In the genomic region with DNA sequence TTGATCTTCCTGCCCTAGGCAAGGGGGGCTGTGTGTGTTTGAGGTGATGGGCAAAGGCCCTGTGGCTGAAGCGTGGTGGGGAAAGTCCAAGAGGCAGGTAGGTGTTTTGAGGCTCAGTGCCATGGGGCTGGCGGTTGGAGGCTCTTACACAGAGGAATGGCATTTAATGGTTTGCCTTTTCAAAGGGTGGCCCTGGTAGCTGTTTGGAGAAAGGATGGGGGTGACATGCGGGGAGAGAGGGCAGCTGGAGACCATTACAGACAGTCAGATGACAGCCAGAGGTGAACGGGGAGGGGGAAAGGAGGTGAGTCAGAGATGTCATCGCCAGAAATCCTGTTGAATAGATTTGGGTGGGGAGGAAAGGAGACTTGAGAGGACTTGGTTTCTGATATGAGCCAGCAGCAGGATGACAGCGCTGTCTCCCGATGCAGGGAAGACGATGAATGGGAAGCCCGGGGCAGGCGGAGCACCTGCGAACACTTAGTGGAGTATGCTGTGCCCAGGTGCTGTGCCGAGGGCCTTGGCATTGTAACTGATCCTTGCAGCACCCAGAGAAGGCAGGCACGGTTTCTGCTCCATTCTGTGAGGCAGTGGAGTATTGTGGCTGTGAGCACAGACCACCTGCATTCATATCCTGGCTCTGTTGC, we compare ENCODE assay signal across 19 cellular contexts. TPM values are rescaled to one million over a fixed set of nuclear protein-coding genes. Genes with fewer than 3 reads are reported as not detected.
DNase-seq lines count a peak whose midpoint lies in the region; ATAC-seq and TF ChIP-seq lines count a peak whose summit lies in the region.
"Had no signal": no experiment of that assay in that cellular context is flagged by ENCODE, and none has a peak within 500 bp of the region (broad histone marks: within the 10 kb centered on the region; RNA-seq: fewer than 3 reads in every experiment).

No MANE protein-coding gene starts in this region.

- no peaks in the 10 kb centered on the region for H3K36me3 ChIP-seq in HEK293 (ENCODE audit: control insufficient read depth in 2 of 2, insufficient read depth in 1 of 2, low read length in 2 of 2)
- peaks cover 0 to 8% (median 0%) of the 10 kb centered on the region in 3 experiments for H3K36me3 ChIP-seq in naive thymus-derived CD4-positive, alpha-beta T cell (ENCODE audit: control insufficient read depth in 2 of 3, insufficient read depth in 3 of 3, low read length in 3 of 3)
- H3K36me3 ChIP-seq: SJSA1, spleen had no signal

- H3K4me1 ChIP-seq in HEK293 (ENCODE audit: control insufficient read depth, insufficient read depth, low read length), result peaks cover 8% of the 10 kb centered on the region
- H3K4me1 ChIP-seq in naive thymus-derived CD4-positive, alpha-beta T cell (ENCODE audit: control insufficient read depth in 2 of 2, insufficient read depth in 2 of 2, low read length in 2 of 2), result peaks cover 34 to 96% of the 10 kb centered on the region in 2 donors
- H3K4me1 ChIP-seq: SJSA1 had no signal

- H3K4me3 Mint-ChIP-seq in activated T-cell treated with anti-CD3 and anti-CD28 coated beads, Interleukin-2, amount 50 U/mL, for 72 hours, result peak overlapping the region; percentile 1 to 3
- H3K4me3 Mint-ChIP-seq in T-helper 17 cell, result no peak overlapping the region
- H3K4me3 Mint-ChIP-seq in naive thymus-derived CD4-positive, alpha-beta T cell, result peak overlapping the region in 8 of 10 donors; percentile 10 to 89 (median 60)
- H3K4me3 Mint-ChIP-seq in activated CD4-positive, alpha-beta T cell treated with anti-CD3 and anti-CD28 coated beads, Interleukin-2, amount 10 ng/mL, durations not matched to agents 24 days and 14 days, result no peak overlapping the region
- H3K4me3 Mint-ChIP-seq: CD14-positive monocyte had no signal

- H3K4me1 Mint-ChIP-seq in activated T-cell treated with anti-CD3 and anti-CD28 coated beads, Interleukin-2, amount 50 U/mL, for 72 hours (ENCODE audit: low read depth), result peaks cover 83% of the 10 kb centered on the region
- peaks cover 70% of the 10 kb centered on the region for H3K4me1 Mint-ChIP-seq in T-helper 17 cell
- peaks cover 67 to 98% (median 96%) of the 10 kb centered on the region in 7 donors for H3K4me1 Mint-ChIP-seq in naive thymus-derived CD4-positive, alpha-beta T cell
- peaks cover 59% of the 10 kb centered on the region for H3K4me1 Mint-ChIP-seq in activated CD4-positive, alpha-beta T cell treated with anti-CD3 and anti-CD28 coated beads, Interleukin-2, amount 10 ng/mL, durations not matched to agents 24 days and 14 days

- H3K27me3 ChIP-seq in naive thymus-derived CD4-positive, alpha-beta T cell (ENCODE audit: control insufficient read depth in 2 of 2, insufficient read depth in 2 of 2, low read length in 2 of 2), result no peaks in the 10 kb centered on the region
- H3K27me3 ChIP-seq: SJSA1, spleen had no signal

- CTCF ChIA-PET in HEK293 (lab: Yijun Ruan, JAX), result no interaction called here
- CTCF ChIA-PET in naive thymus-derived CD4-positive, alpha-beta T cell (lab: Charles Lee), result no interaction called here

- TF ChIP-seq CTCF in HEK293 (tag by site-specific recombination; IDR thresholded peaks at IDR 0.05), result no peak

- H3K36me3 Mint-ChIP-seq in activated T-cell treated with anti-CD3 and anti-CD28 coated beads, Interleukin-2, amount 50 U/mL, for 72 hours (ENCODE audit: insufficient read depth in 2 of 2), result peaks cover 2 to 3% of the 10 kb centered on the region in 2 donors
- peaks cover 7% of the 10 kb centered on the region for H3K36me3 Mint-ChIP-seq in T-helper 17 cell (ENCODE audit: low read depth)
- H3K36me3 Mint-ChIP-seq in naive thymus-derived CD4-positive, alpha-beta T cell, result peaks cover 8 to 42% (median 19%) of the 10 kb centered on the region in 5 donors
- peaks cover 23% of the 10 kb centered on the region for H3K36me3 Mint-ChIP-seq in activated CD4-positive, alpha-beta T cell treated with anti-CD3 and anti-CD28 coated beads, Interleukin-2, amount 10 ng/mL, durations not matched to agents 24 days and 14 days (ENCODE audit: low read depth)

- no peaks in the 10 kb centered on the region for H3K9me3 ChIP-seq in HEK293 (ENCODE audit: control insufficient read depth, insufficient read depth, low read depth, low read length)
- H3K9me3 ChIP-seq in T-helper 17 cell (ENCODE audit: control insufficient read depth, low read length, poor library complexity, severe bottlenecking), result no peaks in the 10 kb centered on the region
- H3K9me3 ChIP-seq in naive thymus-derived CD4-positive, alpha-beta T cell (ENCODE audit: control insufficient read depth in 2 of 3, low read length in 3 of 3), result no peaks in the 10 kb centered on the region
- H3K9me3 ChIP-seq: SJSA1, spleen had no signal

- H3K9me3 Mint-ChIP-seq in activated T-cell treated with anti-CD3 and anti-CD28 coated beads, Interleukin-2, amount 50 U/mL, for 72 hours, result no peaks in the 10 kb centered on the region
- peaks cover 0 to 6% (median 0%) of the 10 kb centered on the region in 11 donors for H3K9me3 Mint-ChIP-seq in naive thymus-derived CD4-positive, alpha-beta T cell
- H3K9me3 Mint-ChIP-seq in activated CD4-positive, alpha-beta T cell treated with anti-CD3 and anti-CD28 coated beads, Interleukin-2, amount 10 ng/mL, durations not matched to agents 24 days and 14 days, result peaks cover 7% of the 10 kb centered on the region

- H3K27me3 Mint-ChIP-seq in activated T-cell treated with anti-CD3 and anti-CD28 coated beads, Interleukin-2, amount 50 U/mL, for 72 hours (ENCODE audit: low read depth), result peaks cover 14% of the 10 kb centered on the region
- H3K27me3 Mint-ChIP-seq in T-helper 17 cell, result no peaks in the 10 kb centered on the region
- H3K27me3 Mint-ChIP-seq in naive thymus-derived CD4-positive, alpha-beta T cell, result peaks cover 0 to 73% (median 0%) of the 10 kb centered on the region in 5 donors
- H3K27me3 Mint-ChIP-seq in activated CD4-positive, alpha-beta T cell treated with anti-CD3 and anti-CD28 coated beads, Interleukin-2, amount 10 ng/mL, durations not matched to agents 24 days and 14 days, result peaks cover 80% of the 10 kb centered on the region

- H3K27ac ChIP-seq in HEK293 (ENCODE audit: extremely low read depth, low read depth, low read length), result no peak overlapping the region
- H3K27ac ChIP-seq in naive thymus-derived CD4-positive, alpha-beta T cell (ENCODE audit: low read depth, low read length), result peak overlapping the region; percentile 50
- H3K27ac ChIP-seq: GM23248, SJSA1, spleen had no signal

- intact Hi-C loops in naive thymus-derived CD4-positive, alpha-beta T cell (cut with micrococcal nuclease), result no loop called here
- intact Hi-C loops in activated CD4-positive, alpha-beta T cell treated with anti-CD3 and anti-CD28 coated beads, Interleukin-2, amount 10 ng/mL, durations not matched to agents 24 days and 14 days (cut with micrococcal nuclease), result no loop called here

- no peak overlapping the region for H3K27ac Mint-ChIP-seq in activated T-cell treated with anti-CD3 and anti-CD28 coated beads, Interleukin-2, amount 50 U/mL, for 72 hours
- peak overlapping the region; percentile 80 for H3K27ac Mint-ChIP-seq in T-helper 17 cell
- peak overlapping the region in 8 of 9 donors; percentile 90 to 98 (median 96) for H3K27ac Mint-ChIP-seq in naive thymus-derived CD4-positive, alpha-beta T cell
- H3K27ac Mint-ChIP-seq in activated CD4-positive, alpha-beta T cell treated with anti-CD3 and anti-CD28 coated beads, Interleukin-2, amount 10 ng/mL, durations not matched to agents 24 days and 14 days, result no peak overlapping the region
- H3K27ac Mint-ChIP-seq: CD14-positive monocyte had no signal

- ATAC-seq in activated T-cell treated with anti-CD3 and anti-CD28 coated beads, Interleukin-2, amount 50 U/mL, for 72 hours (replicated peaks in 1 of 2), result no peak
- ATAC-seq in T-helper 17 cell, result no peak
- ATAC-seq in naive thymus-derived CD4-positive, alpha-beta T cell, result no peak
- ATAC-seq: activated CD4-positive, CD25-positive, alpha-beta regulatory T cell treated with anti-CD3 and anti-CD28 coated beads, Interleukin-2, amount 50 U/mL, for 24 hours; left colon had no signal

- peak in 1 of 2 donors; percentile 19 for DNase-seq in activated T-cell treated with anti-CD3 and anti-CD28 coated beads, Interleukin-2, amount 50 U/mL, for 72 hours
- no peak for DNase-seq in activated T-cell treated with anti-CD3 and anti-CD28 coated beads, Interleukin-2, amount 50 U/mL, for 1 hour
- DNase-seq in T-helper 17 cell (no peak), NAMALWA (ENCODE audit: low spot score) (no peak), GDM1 (lab: John Stamatoyannopoulos, UW) (no peak)
- DNase-seq in naive thymus-derived CD4-positive, alpha-beta T cell, result no peak
- no peak for DNase-seq in activated CD4-positive, alpha-beta T cell treated with anti-CD3 and anti-CD28 coated beads, Interleukin-2, amount 10 ng/mL, durations not matched to agents 24 days and 14 days
- DNase-seq: DMS53, GM23248, left colon, MM.1S, NCI-H1694 treated with DMSO at 0.1 percent for 48 hours, NCI-H510A treated with DMSO at 0.1 percent for 48 hours, spleen, T1000 had no signal

- POLR2A ChIA-PET in HEK293 (lab: Yijun Ruan, JAX), result no interaction called here
- POLR2A ChIA-PET in naive thymus-derived CD4-positive, alpha-beta T cell (lab: Charles Lee), result interaction anchor here (1.6 to 6.4 kb wide), 3 partner anchors 27 to 51 kb away, joined by 3 to 113 read pairs (median 7); no protein-coding TSS in a partner anchor

- no peak overlapping the region for H3K4me3 ChIP-seq in HEK293 (ENCODE audit: low read depth, low read length)
- H3K4me3 ChIP-seq in naive thymus-derived CD4-positive, alpha-beta T cell (ENCODE audit: low read length), result no peak overlapping the region
- H3K4me3 ChIP-seq: GM23248, SJSA1, spleen had no signal

TF ChIP-seq in HEK293, 187 proteins besides CTCF, POLR2A, EP300 and RAD21 (continues in another document):
- TF ChIP-seq SCRT2 (tag by site-specific recombination; IDR thresholded peaks at IDR 0.05), result peak; percentile 54; the same call in 1 of the 2 replicates
- peak; percentile 50; the same call in 1 of the 2 replicates for TF ChIP-seq ZNF623 (tag by site-specific recombination; IDR thresholded peaks at IDR 0.05)
- TF ChIP-seq, protein P1, sequence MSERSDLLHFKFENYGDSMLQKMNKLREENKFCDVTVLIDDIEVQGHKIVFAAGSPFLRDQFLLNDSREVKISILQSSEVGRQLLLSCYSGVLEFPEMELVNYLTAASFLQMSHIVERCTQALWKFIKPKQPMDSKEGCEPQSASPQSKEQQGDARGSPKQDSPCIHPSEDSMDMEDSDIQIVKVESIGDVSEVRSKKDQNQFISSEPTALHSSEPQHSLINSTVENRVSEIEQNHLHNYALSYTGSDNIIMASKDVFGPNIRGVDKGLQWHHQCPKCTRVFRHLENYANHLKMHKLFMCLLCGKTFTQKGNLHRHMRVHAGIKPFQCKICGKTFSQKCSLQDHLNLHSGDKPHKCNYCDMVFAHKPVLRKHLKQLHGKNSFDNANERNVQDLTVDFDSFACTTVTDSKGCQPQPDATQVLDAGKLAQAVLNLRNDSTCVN (tag by site-specific recombination; optimal IDR thresholded peaks at IDR 0.05), result no peak
- TF ChIP-seq ZNF324 (tag by site-specific recombination; IDR thresholded peaks at IDR 0.05), result no peak

RNA-seq across cellular contexts. Expression of a gene that starts 56.3 kb away (rescaled TPM):
- 10 to 100 TPM in 1 of 2 donors, 1 to 10 TPM in 1; 9.4 to 13.3 TPM for total RNA-seq in activated T-cell treated with anti-CD3 and anti-CD28 coated beads, Interleukin-2, amount 50 U/mL, for 72 hours
- 10 to 100 TPM; 16.9 to 27.3 TPM for total RNA-seq in T-helper 17 cell
- total RNA-seq in naive thymus-derived CD4-positive, alpha-beta T cell, result 10 to 100 TPM; 28.8 to 85.5 (median 69.9) TPM
- 10 to 100 TPM; 16.0 to 30.4 TPM for polyA plus RNA-seq in naive thymus-derived CD4-positive, alpha-beta T cell
- total RNA-seq in activated CD4-positive, alpha-beta T cell treated with anti-CD3 and anti-CD28 coated beads, Interleukin-2, amount 10 ng/mL, durations not matched to agents 24 days and 14 days, result 2.2 and 2.9 TPM in 2 replicates
- total RNA-seq: SJSA1 had no signal

Comparison
In these comparisons a context has a peak if more than half of its experiments do, and no peak if none do; other contexts are left out.
1. H3K27ac Mint-ChIP-seq: peak in T-helper 17 cell (single experiment) and naive thymus-derived CD4-positive, alpha-beta T cell (8 of 9); none in activated T-cell treated with anti-CD3 and anti-CD28 coated beads, Interleukin-2, amount 50 U/mL, for 72 hours (single experiment) and activated CD4-positive, alpha-beta T cell treated with anti-CD3 and anti-CD28 coated beads, Interleukin-2, amount 10 ng/mL, durations not matched to agents 24 days and 14 days (single experiment).
2. H3K4me3 Mint-ChIP-seq: peak in activated T-cell treated with anti-CD3 and anti-CD28 coated beads, Interleukin-2, amount 50 U/mL, for 72 hours (2 of 2) and naive thymus-derived CD4-positive, alpha-beta T cell (8 of 10); none in T-helper 17 cell (single experiment) and activated CD4-positive, alpha-beta T cell treated with anti-CD3 and anti-CD28 coated beads, Interleukin-2, amount 10 ng/mL, durations not matched to agents 24 days and 14 days (single experiment).